22 cellular contexts compared by ENCODE assay signal in genomic region chr6:41375598-41376151, GRCh38. TPM values are rescaled to one million over a fixed set of nuclear protein-coding genes. Genes with fewer than 3 reads are reported as not detected.
A peak's percentile ranks its signal among the peaks of the same experiment; 100 is the strongest.
DNase-seq lines count a peak whose midpoint lies in the region; ATAC-seq, FAIRE-seq and TF ChIP-seq lines count a peak whose summit lies in the region.
"Had no signal": no experiment of that assay in that cellular context is flagged by ENCODE, and none has a peak within 500 bp of the region (broad histone marks: within the 10 kb centered on the region; RNA-seq: fewer than 3 reads in every experiment).

No MANE protein-coding gene starts in this region.

- TF ChIP-seq EP300 in neural cell (conservative IDR thresholded peaks at IDR 0.05; ENCODE audit: poor library complexity, severe bottlenecking) = peak; percentile 68

- dilution Hi-C loops in endothelial cell of umbilical vein (cut with MboI; ENCODE audit: extremely low pct_ligation_motif_present, low sequenced_read_pairs) = no loop called here

- H3K36me3 ChIP-seq in endothelial cell of umbilical vein (ENCODE audit: control insufficient read depth in 2 of 2, extremely low read depth in 1 of 2, insufficient read depth in 2 of 2, low read length in 2 of 2) (no peaks in the 10 kb centered on the region), neural cell (ENCODE audit: insufficient read depth, low read length) (no peaks in the 10 kb centered on the region), pancreas (no peaks in the 10 kb centered on the region)
- H3K36me3 ChIP-seq: ascending aorta, upper lobe of left lung had no signal

- no peaks in the 10 kb centered on the region for H3K9me3 ChIP-seq in right cardiac atrium (ENCODE audit: control insufficient read depth, low read length)
- H3K9me3 ChIP-seq in endothelial cell of umbilical vein (replicated peaks; ENCODE audit: control insufficient read depth, insufficient read depth, low read length) = no peaks in the 10 kb centered on the region
- H3K9me3 ChIP-seq in neural cell (ENCODE audit: low read length) = no peaks in the 10 kb centered on the region
- H3K9me3 ChIP-seq in pancreas = no peaks in the 10 kb centered on the region
- H3K9me3 ChIP-seq: ascending aorta, upper lobe of left lung had no signal

- H3K27ac ChIP-seq in right cardiac atrium (ENCODE audit: low read length) (no peak overlapping the region), endothelial cell of umbilical vein (ENCODE audit: insufficient read depth, low read depth, low read length) (no peak overlapping the region), neural cell (ENCODE audit: low read length) (peak overlapping the region; percentile 96), pancreas (no peak overlapping the region)
- H3K27ac ChIP-seq: ascending aorta, PC-9, upper lobe of left lung had no signal

- TF ChIP-seq CTCF in endothelial cell of umbilical vein (IDR thresholded peaks at IDR 0.05; ENCODE audit: extremely low read depth in 1 of 2, insufficient read depth in 1 of 2, low read depth in 1 of 2, low read length in 2 of 2) (no peak), neural cell (IDR thresholded peaks at IDR 0.05; ENCODE audit: poor library complexity, severe bottlenecking) (no peak), pancreas (IDR thresholded peaks at IDR 0.05) (no peak)

- no TSS peak for BruUV-seq in endothelial cell of umbilical vein (replicated peaks; lab: Mats Ljungman, UMichigan)

- H4K20me1 ChIP-seq in endothelial cell of umbilical vein (replicated peaks; ENCODE audit: control insufficient read depth, extremely low read depth, insufficient read depth, low read length) (no peaks in the 10 kb centered on the region), neural cell (ENCODE audit: insufficient read depth) (no peaks in the 10 kb centered on the region)

- H3K79me2 ChIP-seq in endothelial cell of umbilical vein (ENCODE audit: control insufficient read depth, insufficient read depth, low read length) (no peaks in the 10 kb centered on the region), neural cell (replicated peaks; ENCODE audit: insufficient read depth, low read length) (peaks cover 3% of the 10 kb centered on the region)

- TF ChIP-seq POLR2A in endothelial cell of umbilical vein (IDR thresholded peaks at IDR 0.05; ENCODE audit: low read depth, low read length) = no peak

- H2AFZ ChIP-seq in endothelial cell of umbilical vein (ENCODE audit: low read depth, low read length) (no peak overlapping the region), neural cell (ENCODE audit: low read depth, low read length) (no peak overlapping the region)
- H2AFZ ChIP-seq: PC-9 had no signal

- no peak for TF ChIP-seq RAD21 in neural cell (conservative IDR thresholded peaks at IDR 0.05)

- H3K27me3 ChIP-seq in right cardiac atrium (ENCODE audit: control insufficient read depth, insufficient read depth) (peaks cover 3% of the 10 kb centered on the region), endothelial cell of umbilical vein (ENCODE audit: control insufficient read depth in 2 of 2, insufficient read depth in 2 of 2, low read length in 2 of 2) (peaks cover 72 to 80% of the 10 kb centered on the region in 2 experiments), neural cell (ENCODE audit: insufficient read depth, low read depth, low read length) (peaks cover 76% of the 10 kb centered on the region), pancreas (peaks cover 0 to 24% (median 11%) of the 10 kb centered on the region in 4 donors)

- H3K4me1 Mint-ChIP-seq in T-helper 2 cell treated with Interferon-gamma antibody and Interleukin-4, amounts not matched to agents 5 μg/mL and 100 μg/mL, for 36 hours (ENCODE audit: low read depth) = peaks cover 11% of the 10 kb centered on the region

- intact Hi-C loops in right cardiac atrium (cut with DNase I) (loop anchor here in 3 of 4 donors (10.0 kb wide), 3 partner anchors 49 to 219 kb away; no protein-coding TSS in a partner anchor), Right ventricle myocardium inferior (cut with DNase I) (no loop called here), endothelial cell of umbilical vein (cut with micrococcal nuclease) (no loop called here), pancreas (cut with DNase I) (no loop called here)

- no peaks in the 10 kb centered on the region for H3K36me3 Mint-ChIP-seq in T-helper 2 cell treated with Interferon-gamma antibody and Interleukin-4, amounts not matched to agents 5 μg/mL and 100 μg/mL, for 36 hours (ENCODE audit: low read depth)

- H3K4me3 Mint-ChIP-seq in T-helper 2 cell treated with Interferon-gamma antibody and Interleukin-4, amounts not matched to agents 5 μg/mL and 100 μg/mL, for 36 hours = no peak overlapping the region
- H3K4me3 Mint-ChIP-seq: activated CD4-positive, alpha-beta T cell treated with anti-CD3 and anti-CD28 coated beads, Interleukin-2, amount 10 ng/mL, durations not matched to agents 24 days and 14 days had no signal

- peaks cover 5% of the 10 kb centered on the region for H3F3A ChIP-seq in neural cell (ENCODE audit: insufficient read depth, low read length, poor library complexity, severe bottlenecking)

- no peaks in the 10 kb centered on the region for H3K9me2 ChIP-seq in neural cell (ENCODE audit: insufficient read depth, low read length)

- peaks cover 87% of the 10 kb centered on the region for H3K27me3 Mint-ChIP-seq in T-helper 2 cell treated with Interferon-gamma antibody and Interleukin-4, amounts not matched to agents 5 μg/mL and 100 μg/mL, for 36 hours (ENCODE audit: low read depth)

- no peaks in the 10 kb centered on the region for H3K9me3 Mint-ChIP-seq in T-helper 2 cell treated with Interferon-gamma antibody and Interleukin-4, amounts not matched to agents 5 μg/mL and 100 μg/mL, for 36 hours
- H3K9me3 Mint-ChIP-seq: activated CD4-positive, alpha-beta T cell treated with anti-CD3 and anti-CD28 coated beads, Interleukin-2, amount 10 ng/mL, durations not matched to agents 24 days and 14 days; stimulated activated naive CD8-positive, alpha-beta T cell treated with anti-CD3 and anti-CD28 coated beads, Interleukin-15, Interleukin-2, amounts not matched to agents 100 ng/mL and 50 ng/mL, for 24 hours had no signal

- H3K4me2 ChIP-seq in endothelial cell of umbilical vein (ENCODE audit: insufficient read depth, low read length) (no peak overlapping the region), neural cell (ENCODE audit: low read length) (peak overlapping the region; percentile 3)
- H3K4me2 ChIP-seq: PC-9 had no signal

- H3K27ac Mint-ChIP-seq in T-helper 2 cell treated with Interferon-gamma antibody and Interleukin-4, amounts not matched to agents 5 μg/mL and 100 μg/mL, for 36 hours = no peak overlapping the region
- H3K27ac Mint-ChIP-seq: activated CD4-positive, alpha-beta T cell treated with anti-CD3 and anti-CD28 coated beads, Interleukin-2, amount 10 ng/mL, durations not matched to agents 24 days and 14 days; stimulated activated naive CD8-positive, alpha-beta T cell treated with anti-CD3 and anti-CD28 coated beads, Interleukin-15, Interleukin-2, amounts not matched to agents 100 ng/mL and 50 ng/mL, for 24 hours had no signal

- H3K4me1 ChIP-seq in right cardiac atrium (ENCODE audit: control insufficient read depth, insufficient read depth, low read length) (peaks cover 12% of the 10 kb centered on the region), endothelial cell of umbilical vein (ENCODE audit: control insufficient read depth, extremely low read depth, insufficient read depth, low read length) (no peaks in the 10 kb centered on the region), pancreas (peaks cover 0 to 19% (median 11%) of the 10 kb centered on the region in 3 donors)

- CTCF ChIA-PET in endothelial cell of umbilical vein (lab: Charles Lee) = no interaction called here

- POLR2A ChIA-PET in endothelial cell of umbilical vein (lab: Charles Lee) = no interaction called here

- FAIRE-seq in endothelial cell of umbilical vein (lab: Jason Lieb, UNC) = no peak
- FAIRE-seq in pancreas (lab: Jason Lieb, UNC) = no peak
- FAIRE-seq: islet of Langerhans had no signal

- ATAC-seq in right cardiac atrium (no peak), Right ventricle myocardium inferior (no peak), pancreas (no peak), GM19397 (IDR thresholded peaks at IDR 0.05; ENCODE audit: unreplicated experiment) (no peak)

- whole genome bisulfite sequencing in right cardiac atrium = 14% methylated on average over 30 of the region's 30 CpGs
- 28% methylated on average over 30 of the region's 30 CpGs for WGBS in pancreas, 2 donors

- no peak for DNase-seq in right cardiac atrium
- DNase-seq in Right ventricle myocardium inferior (ENCODE audit: missing footprints) = no peak
- no peak for DNase-seq in endothelial cell of umbilical vein (ENCODE audit: low read depth, low spot score)
- DNase-seq in T-helper 2 cell treated with Interferon-gamma antibody and Interleukin-4, amounts not matched to agents 5 μg/mL and 100 μg/mL, for 36 hours (ENCODE audit: low spot score) = no peak
- DNase-seq in pancreas = no peak
- DNase-seq in HUDEP-2 (lab: John Stamatoyannopoulos, UW; ENCODE audit: unreplicated experiment in 76 of 76) = no peak
- DNase-seq: activated CD4-positive, alpha-beta T cell treated with anti-CD3 and anti-CD28 coated beads, Interleukin-2, amount 10 ng/mL, durations not matched to agents 24 days and 14 days; activated CD8-positive, alpha-beta memory T cell treated with anti-CD3 and anti-CD28 coated beads, Interleukin-2, amount 50 U/mL, for 48 hours; activated gamma-delta T cell treated with Interleukin-2 at 50 U/mL for 16 hours; DMS153; erythroblast; NCI-H1417 treated with DMSO at 0.1 percent for 48 hours; PC-9 had no signal

- H3K9ac ChIP-seq in endothelial cell of umbilical vein (replicated peaks; ENCODE audit: extremely low read depth, insufficient read depth, low read length) = no peak overlapping the region
- H3K9ac ChIP-seq in neural cell (ENCODE audit: low read length) = peak overlapping the region; percentile 64

- H3K9me1 ChIP-seq in endothelial cell of umbilical vein (replicated peaks; ENCODE audit: control insufficient read depth, extremely low read depth, insufficient read depth, low read length) = no peaks in the 10 kb centered on the region

- H3K4me3 ChIP-seq in right cardiac atrium (ENCODE audit: low read length) = peak overlapping the region; percentile 18
- no peak overlapping the region for H3K4me3 ChIP-seq in endothelial cell of umbilical vein (replicated peaks in 1 of 3; ENCODE audit: insufficient read depth in 1 of 3, low read depth in 1 of 3, low read length in 3 of 3)
- H3K4me3 ChIP-seq in neural cell (ENCODE audit: low read length) = peak overlapping the region; percentile 71
- H3K4me3 ChIP-seq in pancreas = no peak overlapping the region
- H3K4me3 ChIP-seq: ascending aorta, PC-9, upper lobe of left lung had no signal

RNA-seq across cellular contexts. Expression of gene NCR2, which starts 40.3 kb away (rescaled TPM):
- total RNA-seq in right cardiac atrium (not detected), Right ventricle myocardium inferior (not detected), endothelial cell of umbilical vein (not detected in 2 replicates), pancreas (not detected)
- polyA plus RNA-seq in right cardiac atrium (not detected), endothelial cell of umbilical vein (not detected in 2 replicates), neural cell (not detected in 2 replicates), pancreas (not detected)
- not detected in 2 replicates for polyA plus RNA-seq in endothelial cell of umbilical vein (2011; cell fraction: cytosol; rRNA removed)
- polyA plus RNA-seq in endothelial cell of umbilical vein (2011; cell fraction: nucleus; rRNA removed) = not detected in 2 replicates
- not detected in 2 replicates for polyA plus RNA-seq in endothelial cell of umbilical vein (2012)
- polyA minus RNA-seq in endothelial cell of umbilical vein (not detected in 2 replicates), neural cell (not detected in 2 replicates)
- polyA minus RNA-seq in endothelial cell of umbilical vein (2011; cell fraction: cytosol; rRNA and poly(A)+ RNA removed) = not detected
- not detected in 2 replicates for polyA minus RNA-seq in endothelial cell of umbilical vein (2011; cell fraction: nucleus; rRNA and poly(A)+ RNA removed)
- total RNA-seq: activated CD4-positive, alpha-beta T cell treated with anti-CD3 and anti-CD28 coated beads, Interleukin-2, amount 10 ng/mL, durations not matched to agents 24 days and 14 days; ascending aorta; lung microvascular endothelial cell; PC-9; renal cortical epithelial cell; SK-MEL-5; upper lobe of left lung had no signal

Comparison
In these comparisons a context has a peak if more than half of its experiments do, and no peak if none do; other contexts are left out.
1. intact Hi-C loops: an anchor here in right cardiac atrium (10.0 kb wide); none called in Right ventricle myocardium inferior, endothelial cell of umbilical vein and pancreas.
2. H3K4me3 ChIP-seq: peak in right cardiac atrium (single experiment) and neural cell (single experiment); none in endothelial cell of umbilical vein (0 of 3) and pancreas (0 of 4).